In genomic region chr12:16604853-16605252, GRCh38 we compare ENCODE assay signal across 12 cellular contexts. TPM values are rescaled to one million over a fixed set of nuclear protein-coding genes. Genes with fewer than 3 reads are reported as not detected.
DNase-seq lines count a peak whose midpoint lies in the region; ATAC-seq, FAIRE-seq and TF ChIP-seq lines count a peak whose summit lies in the region.
"Had no signal": no experiment of that assay in that cellular context is flagged by ENCODE, and none has a peak within 500 bp of the region (broad histone marks: within the 10 kb centered on the region; RNA-seq: fewer than 3 reads in every experiment).

No MANE protein-coding gene starts in this region.

- no peak overlapping the region for H3K56ac ChIP-seq in IMR-90 (ENCODE audit: extremely low read depth, insufficient read depth, low read length)

- H3K4me3 ChIP-seq in IMR-90 (ENCODE audit: insufficient read depth, low read depth, low read length), result no peak overlapping the region
- H3K4me3 ChIP-seq in bronchial epithelial cell (ENCODE audit: low read depth, low read length), result peak overlapping the region; percentile 60
- peak overlapping the region; percentile 7 to 22 for H3K4me3 ChIP-seq in kidney (ENCODE audit: low read length in 2 of 2)
- peak overlapping the region; percentile 62 for H3K4me3 ChIP-seq in smooth muscle cell

- no peaks in the 10 kb centered on the region for H3K9me3 Mint-ChIP-seq in CD4-positive, alpha-beta T cell

- DNase-seq in IMR-90 (no peak), bronchial epithelial cell (ENCODE audit: low read depth) (peak; percentile 27), kidney (peak; percentile 56), smooth muscle cell (lab: John Stamatoyannopoulos, UW; ENCODE audit: unreplicated experiment) (no peak), NCI-H1048 (lab: John Stamatoyannopoulos, UW) (no peak), DMS79 treated with DMSO at 0.1 percent for 48 hours (lab: John Stamatoyannopoulos, UW) (no peak)
- DNase-seq in CD4-positive, alpha-beta T cell, result no peak
- DNase-seq: effector memory CD4-positive, alpha-beta T cell; mammary epithelial cell; SW 1271 had no signal

- H2BK15ac ChIP-seq in IMR-90 (ENCODE audit: low read depth, low read length), result no peak overlapping the region

- BruUV-seq in IMR-90 (replicated peaks; lab: Mats Ljungman, UMichigan), result no TSS peak

- ATAC-seq in IMR-90 (ENCODE audit: low read depth), result no peak
- no peak for ATAC-seq in CD4-positive, alpha-beta T cell (ENCODE audit: poor library complexity)
- ATAC-seq in GM19467 (IDR thresholded peaks at IDR 0.05; ENCODE audit: unreplicated experiment), result no peak

- no peak overlapping the region for H4K8ac ChIP-seq in IMR-90 (ENCODE audit: low read depth in 2 of 2, low read length in 2 of 2)

- no peak overlapping the region for H2BK5ac ChIP-seq in IMR-90 (ENCODE audit: low read depth, low read length, poor library complexity, severe bottlenecking)

- H3K14ac ChIP-seq in IMR-90 (replicated peaks; ENCODE audit: low read depth, low read length), result no peak overlapping the region

- intact Hi-C loops in IMR-90 (cut with micrococcal nuclease) (loop anchor here (2.0 to 5.0 kb wide), 3 partner anchors 50 to 623 kb away; no protein-coding TSS in a partner anchor), kidney (cut with DNase I) (no loop called here)
- intact Hi-C loops in CD4-positive, alpha-beta T cell (cut with DNase I, micrococcal nuclease), result no loop called here

- H4K20me1 ChIP-seq in IMR-90 (ENCODE audit: insufficient read depth, low read length), result no peaks in the 10 kb centered on the region
- no peaks in the 10 kb centered on the region for H4K20me1 ChIP-seq in smooth muscle cell (ENCODE audit: low read depth)

- no peak overlapping the region for H3K4ac ChIP-seq in IMR-90 (ENCODE audit: low read depth, low read length)

- H2BK120ac ChIP-seq in IMR-90 (ENCODE audit: low read depth, low read length), result no peak overlapping the region

- H3K27ac Mint-ChIP-seq in CD4-positive, alpha-beta T cell, result no peak overlapping the region

- no peak overlapping the region for H4K5ac ChIP-seq in IMR-90 (ENCODE audit: low read depth, low read length)

- H2AFZ ChIP-seq in IMR-90 (replicated peaks; ENCODE audit: low read length, poor library complexity), result peak overlapping the region; percentile 38
- H2AFZ ChIP-seq in smooth muscle cell (ENCODE audit: low read depth), result no peak overlapping the region

- H4K91ac ChIP-seq in IMR-90 (ENCODE audit: insufficient read depth, low read depth, low read length), result no peak overlapping the region

- no peak for TF ChIP-seq CTCF in IMR-90 (conservative IDR thresholded peaks at IDR 0.05; ENCODE audit: low read depth, low read length)
- no peak for TF ChIP-seq CTCF in bronchial epithelial cell (IDR thresholded peaks at IDR 0.05; ENCODE audit: insufficient read depth, low read length, severe bottlenecking)
- no peak for TF ChIP-seq CTCF in kidney (IDR thresholded peaks at IDR 0.05; ENCODE audit: borderline replicate concordance, extremely low read depth, insufficient read depth)
- TF ChIP-seq CTCF in smooth muscle cell (IDR thresholded peaks at IDR 0.05; ENCODE audit: borderline replicate concordance, insufficient read depth, poor library complexity, severe bottlenecking), result no peak
- TF ChIP-seq CTCF in CD4-positive, alpha-beta T cell (IDR thresholded peaks at IDR 0.05), result no peak

- no peak for TF ChIP-seq POLR2A in IMR-90 (IDR thresholded peaks at IDR 0.05; ENCODE audit: low read depth, low read length)

- H2BK20ac ChIP-seq in IMR-90 (ENCODE audit: low read depth, low read length), result no peak overlapping the region

- no peaks in the 10 kb centered on the region for H3K36me3 Mint-ChIP-seq in CD4-positive, alpha-beta T cell (ENCODE audit: low read depth)

- POLR2A ChIA-PET in IMR-90 (lab: Charles Lee; ENCODE audit: unreplicated experiment), result no interaction called here
- POLR2A ChIA-PET in CD4-positive, alpha-beta T cell (lab: Charles Lee), result no interaction called here

- TF ChIP-seq RAD21 in IMR-90 (IDR thresholded peaks at IDR 0.05; ENCODE audit: low read length), result no peak

- H3K36me3 ChIP-seq in IMR-90 (ENCODE audit: control insufficient read depth, insufficient read depth, low read length) (no peaks in the 10 kb centered on the region), bronchial epithelial cell (ENCODE audit: control insufficient read depth, insufficient read depth, low read length) (no peaks in the 10 kb centered on the region), kidney (ENCODE audit: control insufficient read depth in 1 of 2, insufficient read depth in 2 of 2, low read length in 2 of 2) (no peaks in the 10 kb centered on the region), smooth muscle cell (ENCODE audit: low read depth) (no peaks in the 10 kb centered on the region)

- H3K23ac ChIP-seq in IMR-90 (ENCODE audit: low read depth, low read length), result no peak overlapping the region

- in situ Hi-C loops in IMR-90 (cut with MboI; ENCODE audit: low sequenced_read_pairs), result no loop called here

- no peak for FAIRE-seq in bronchial epithelial cell (lab: Jason Lieb, UNC)
- FAIRE-seq in kidney (lab: Jason Lieb, UNC), result no peak

- no peaks in the 10 kb centered on the region for H3F3A ChIP-seq in smooth muscle cell (ENCODE audit: low read depth)

- H3K27me3 ChIP-seq in IMR-90 (ENCODE audit: control insufficient read depth, insufficient read depth, low read length), result peaks cover 20% of the 10 kb centered on the region
- no peaks in the 10 kb centered on the region for H3K27me3 ChIP-seq in bronchial epithelial cell (ENCODE audit: control insufficient read depth, insufficient read depth, low read length)
- peaks cover 80% of the 10 kb centered on the region for H3K27me3 ChIP-seq in smooth muscle cell (ENCODE audit: low read depth)
- H3K27me3 ChIP-seq in CD4-positive, alpha-beta T cell (ENCODE audit: control insufficient read depth, insufficient read depth, low read length), result peaks cover 44% of the 10 kb centered on the region

- H3K9ac ChIP-seq in IMR-90 (ENCODE audit: low read depth, low read length) (no peak overlapping the region), kidney (ENCODE audit: low read length in 2 of 2) (no peak overlapping the region), smooth muscle cell (ENCODE audit: low read depth) (no peak overlapping the region)

- H3K27ac ChIP-seq in IMR-90 (ENCODE audit: insufficient read depth, low read length) (no peak overlapping the region), kidney (ENCODE audit: low read depth in 2 of 2, low read length in 2 of 2) (peak overlapping the region in 1 of 2 donors; percentile 47), smooth muscle cell (ENCODE audit: low read depth) (no peak overlapping the region)
- no peak overlapping the region for H3K27ac ChIP-seq in CD4-positive, alpha-beta T cell (ENCODE audit: low read depth, low read length)

- H3K4me2 ChIP-seq in IMR-90 (ENCODE audit: low read depth, low read length) (peak overlapping the region; percentile 55), smooth muscle cell (peak overlapping the region; percentile 99)

- H3K9me3 ChIP-seq in IMR-90 (ENCODE audit: control insufficient read depth, insufficient read depth, low read length) (no peaks in the 10 kb centered on the region), kidney (ENCODE audit: control insufficient read depth in 1 of 2, low read length in 2 of 2) (no peaks in the 10 kb centered on the region), smooth muscle cell (replicated peaks; ENCODE audit: low read depth) (no peaks in the 10 kb centered on the region)
- no peaks in the 10 kb centered on the region for H3K9me3 ChIP-seq in CD4-positive, alpha-beta T cell (ENCODE audit: control insufficient read depth, low read length)

- WGBS in IMR-90 (ENCODE audit: extremely low coverage in 2 of 2, insufficient read length in 1 of 2), 2 experiments, result 0% methylated on average over 2 of the region's 17 CpGs; no CpG with 5 or more reads in 1 of the 2 experiments
- 5% methylated on average over 17 of the region's 17 CpGs for WGBS in smooth muscle cell (ENCODE audit: low lambda C conversion rate)

- H3K4me1 Mint-ChIP-seq in CD4-positive, alpha-beta T cell (ENCODE audit: low read depth), result no peaks in the 10 kb centered on the region

- no peak overlapping the region for H2AK5ac ChIP-seq in IMR-90 (ENCODE audit: low read depth, low read length)

- no peaks in the 10 kb centered on the region for H3K79me1 ChIP-seq in IMR-90 (ENCODE audit: low read depth in 1 of 2, low read length in 2 of 2)

- no peak overlapping the region for H3K4me3 Mint-ChIP-seq in CD4-positive, alpha-beta T cell

- H3K4me1 ChIP-seq in IMR-90 (ENCODE audit: control insufficient read depth, insufficient read depth, low read length), result peaks cover 2% of the 10 kb centered on the region; the same call in 1 of the 2 replicates
- peaks cover 3 to 6% of the 10 kb centered on the region in 2 donors for H3K4me1 ChIP-seq in kidney (ENCODE audit: control insufficient read depth in 1 of 2, insufficient read depth in 1 of 2, low read depth in 1 of 2, low read length in 2 of 2)
- peaks cover 23% of the 10 kb centered on the region for H3K4me1 ChIP-seq in smooth muscle cell (ENCODE audit: low read depth)

- no peaks in the 10 kb centered on the region for H3K79me2 ChIP-seq in smooth muscle cell (ENCODE audit: low read depth)

- no peak overlapping the region for H2AK9ac ChIP-seq in IMR-90 (replicated peaks; ENCODE audit: low read depth, low read length, poor library complexity)

- CTCF ChIA-PET in IMR-90 (lab: Yijun Ruan, JAX), result no interaction called here
- CTCF ChIA-PET in CD4-positive, alpha-beta T cell (lab: Charles Lee), result no interaction called here

- peaks cover 64% of the 10 kb centered on the region for H3K27me3 Mint-ChIP-seq in CD4-positive, alpha-beta T cell

- no peaks in the 10 kb centered on the region; the same call in 1 of the 2 replicates for H3K9me1 ChIP-seq in IMR-90 (ENCODE audit: insufficient read depth, low read length)

- dilution Hi-C loops in IMR-90 (cut with HindIII; ENCODE audit: low sequenced_read_pairs, unreplicated experiment), result no loop called here

- no peak overlapping the region for H3K18ac ChIP-seq in IMR-90 (ENCODE audit: low read depth, low read length)

TF ChIP-seq in IMR-90, 13 proteins besides CTCF, POLR2A, EP300 and RAD21 (continues in another document):
- TF ChIP-seq USF2 (IDR thresholded peaks at IDR 0.05; ENCODE audit: low read depth, low read length), result no peak

RNA-seq across cellular contexts. Expression of gene LMO3, which starts 1.1 kb away (rescaled TPM):
- total RNA-seq in IMR-90 (2012; rRNA removed) (0.54 and 1.7 TPM in 2 replicates), bronchial epithelial cell (0.26 and 3.3 TPM in 2 replicates), kidney (3.7 TPM), smooth muscle cell (0.22 TPM in 2 replicates)
- polyA plus RNA-seq in IMR-90 (2012; rRNA removed) (0.49 and 0.84 TPM in 2 replicates), kidney (ENCODE audit: insufficient read depth, low read depth, low replicate concordance) (4.6 TPM), smooth muscle cell (1.3 TPM in 1 of 2 replicates, not detected in the other)
- 0.18 and 3.0 TPM in 2 replicates for polyA plus RNA-seq in IMR-90 (2012; cell fraction: cytosol; rRNA removed)
- polyA plus RNA-seq in IMR-90 (2012; cell fraction: nucleus; rRNA removed; ENCODE audit: low replicate concordance), result 0.32 and 0.63 TPM in 2 replicates
- total RNA-seq in CD4-positive, alpha-beta T cell, result not detected
- total RNA-seq: mammary epithelial cell, MCF 10A had no signal

Comparison
In these comparisons a context has a peak if more than half of its experiments do, and no peak if none do; other contexts are left out.
1. DNase-seq: peak in bronchial epithelial cell (single experiment) and kidney (single experiment); none in IMR-90 (single experiment), smooth muscle cell (single experiment), CD4-positive, alpha-beta T cell (0 of 10), NCI-H1048 (single experiment) and DMS79 treated with DMSO at 0.1 percent for 48 hours (single experiment).